ENCODE assay signal across 14 cellular contexts in genomic region chr20:43682446-43682845, GRCh38. TPM values are rescaled to one million over a fixed set of nuclear protein-coding genes. Genes with fewer than 3 reads are reported as not detected.
DNase-seq lines count a peak whose midpoint lies in the region; ATAC-seq, FAIRE-seq and TF ChIP-seq lines count a peak whose summit lies in the region.
"Had no signal": no experiment of that assay in that cellular context is flagged by ENCODE, and none has a peak within 500 bp of the region (broad histone marks: within the 10 kb centered on the region; RNA-seq: fewer than 3 reads in every experiment).

No MANE protein-coding gene starts in this region.

- no peak for TF ChIP-seq EP300 in GM12878 (IDR thresholded peaks at IDR 0.05; ENCODE audit: borderline replicate concordance in 1 of 2, control insufficient read depth in 1 of 2, low read depth in 2 of 2, low read length in 2 of 2)

- no peaks in the 10 kb centered on the region for H4K20me1 ChIP-seq in GM12878 (ENCODE audit: control insufficient read depth, insufficient read depth)

- TF ChIP-seq CTCF in GM12878 (IDR thresholded peaks at IDR 0.05 in 2 of 3, conservative IDR thresholded peaks at IDR 0.05 in 1 of 3; ENCODE audit: control insufficient read depth in 2 of 3, extremely low read depth in 1 of 3, insufficient read depth in 1 of 3, low read depth in 3 of 3, low read length in 3 of 3), result no peak

- peak overlapping the region; percentile 90 for H3K4me2 ChIP-seq in GM12878 (ENCODE audit: control insufficient read depth, insufficient read depth)

- no peak for TF ChIP-seq POLR2A in GM12878 (IDR thresholded peaks at IDR 0.05; ENCODE audit: low read depth, low read length)

- DNase-seq in GM12878 (ENCODE audit: low read depth, low spot score) (no peak), NCI-H2196 (lab: John Stamatoyannopoulos, UW; ENCODE audit: unreplicated experiment) (no peak), DMS114 treated with DMSO at 0.1 percent for 48 hours (lab: John Stamatoyannopoulos, UW; ENCODE audit: unreplicated experiment) (no peak), COLO829 (ENCODE audit: low spot score) (no peak), LoVo (ENCODE audit: low spot score) (no peak)
- DNase-seq: NCI-H1048, NCI-H748 treated with DMSO at 0.1 percent for 48 hours, retina, upper lobe of right lung had no signal

- no peaks in the 10 kb centered on the region for H3K27me3 ChIP-seq in GM12878 (replicated peaks in 1 of 2; ENCODE audit: control insufficient read depth in 2 of 2, insufficient read depth in 2 of 2, low read length in 1 of 2)
- H3K27me3 ChIP-seq: upper lobe of right lung had no signal

- H3K9me3 ChIP-seq in GM12878 (replicated peaks; ENCODE audit: control insufficient read depth, insufficient read depth, low read length), result no peaks in the 10 kb centered on the region
- H3K9me3 ChIP-seq: upper lobe of right lung had no signal

- intact Hi-C loops in GM12878 (cut with micrococcal nuclease; ENCODE audit: unreplicated experiment), result loop anchor here (5.0 kb wide), 2 partner anchors 225 to 400 kb away; partner anchors contain the start of gene SRSF6

- H3K27ac ChIP-seq in GM12878 (ENCODE audit: control insufficient read depth, insufficient read depth), result peak overlapping the region; percentile 89
- H3K27ac ChIP-seq: upper lobe of right lung had no signal

- in situ Hi-C loops in GM12878 (cut with MboI), result no loop called here

- TF ChIP-seq RAD21 in GM12878 (IDR thresholded peaks at IDR 0.05; ENCODE audit: insufficient read depth, low read depth, low read length), result no peak

- peak overlapping the region; percentile 66 for H2AFZ ChIP-seq in GM12878 (ENCODE audit: control insufficient read depth, low read depth, low read length)

- FAIRE-seq in GM12878 (lab: Jason Lieb, UNC), result no peak

- peak; percentile 16 for ATAC-seq in GM18517 (IDR thresholded peaks at IDR 0.05; ENCODE audit: unreplicated experiment)
- ATAC-seq in GM21717 (IDR thresholded peaks at IDR 0.05; ENCODE audit: unreplicated experiment), result peak; percentile 41
- ATAC-seq in HG03139 (IDR thresholded peaks at IDR 0.05; ENCODE audit: unreplicated experiment), result peak; percentile 29
- peak; percentile 38 for ATAC-seq in GM12878
- ATAC-seq: upper lobe of right lung had no signal

- SMC1A ChIA-PET in GM12878 (lab: Charles Lee; ENCODE audit: uncharacterized antibody, unreplicated experiment), result no interaction called here

- peak overlapping the region; percentile 41; the same call in 1 of the 2 replicates for H3K4me3 ChIP-seq in GM12878
- H3K4me3 ChIP-seq: upper lobe of right lung had no signal

- POLR2A ChIA-PET in GM12878 (lab: Charles Lee), result no interaction called here

- CTCF ChIA-PET in GM12878 (lab: Yijun Ruan, JAX), result interaction anchor here (1.4 to 4.5 kb wide), 3 partner anchors 10 to 111 kb away, joined by 4 to 32 read pairs (median 5); no protein-coding TSS in a partner anchor

- RAD21 ChIA-PET in GM12878 (lab: Charles Lee; ENCODE audit: unreplicated experiment), result interaction anchor here (1.3 to 2.0 kb wide), 4 partner anchors 10 to 145 kb away, joined by 3 to 7 read pairs (median 5); no protein-coding TSS in a partner anchor

- peaks cover 8 to 10% of the 10 kb centered on the region in 2 experiments; a peak in 3 of 4 replicates for H3K36me3 ChIP-seq in GM12878 (ENCODE audit: control insufficient read depth in 2 of 2, insufficient read depth in 2 of 2, low read length in 1 of 2)
- H3K36me3 ChIP-seq: upper lobe of right lung had no signal

- H3K9ac ChIP-seq in GM12878 (ENCODE audit: control insufficient read depth, insufficient read depth, low read length), result peak overlapping the region; percentile 5

- peaks cover 32% of the 10 kb centered on the region for H3K4me1 ChIP-seq in GM12878 (ENCODE audit: control insufficient read depth, insufficient read depth, low read length)
- H3K4me1 ChIP-seq: upper lobe of right lung had no signal

- 23% methylated on average over 9 of the region's 9 CpGs for WGBS in GM12878 (ENCODE audit: insufficient coverage, insufficient replicate concordance, low lambda C conversion rate, missing lambda C conversion rate)

- BruUV-seq in GM12878 (replicated peaks; lab: Mats Ljungman, UMichigan), result no TSS peak

- peaks cover 17% of the 10 kb centered on the region for H3K79me2 ChIP-seq in GM12878 (ENCODE audit: control insufficient read depth, insufficient read depth, low read length)

TF ChIP-seq in GM12878, 131 proteins besides CTCF, POLR2A, EP300 and RAD21 (continues in another document):
- TF ChIP-seq BACH1 (IDR thresholded peaks at IDR 0.05; ENCODE audit: borderline replicate concordance) (no peak), E2F8 (IDR thresholded peaks at IDR 0.05; ENCODE audit: low read depth, partially characterized antibody) (no peak), NBN (IDR thresholded peaks at IDR 0.05) (no peak), STAT1 (conservative IDR thresholded peaks at IDR 0.05) (0 out of 2 replicates have a peak, but pooled peaks have one; percentile 51), RCOR1 (conservative IDR thresholded peaks at IDR 0.05; ENCODE audit: low read depth, low read length) (0 out of 2 replicates have a peak, but pooled peaks have one; percentile 27), SMAD1 (IDR thresholded peaks at IDR 0.05; ENCODE audit: low read depth, partially characterized antibody) (no peak)

RNA-seq across cellular contexts. Expression of gene MYBL2, which starts 15.5 kb away (rescaled TPM):
- total RNA-seq in GM12878 (2013; cell fraction: nucleolus; rRNA removed), result 8.7 and 9.0 TPM in 2 replicates
- total RNA-seq in GM12878 (2014; rRNA removed) (108 and 138 TPM in 2 replicates), GM12878 (2014; rRNA removed; fragmentation: Illumina TruSeq; extraction: Trizol) (50.0 and 63.4 TPM in 2 replicates), GM12878 (2021) (175 and 184 TPM in 2 replicates)
- 28.3 TPM for polyA plus RNA-seq in GM12878 (2011; ENCODE audit: low read depth)
- polyA plus RNA-seq in GM12878 (2011; rRNA removed) (15.5 and 30.7 TPM in 2 replicates), GM12878 (2014; fragmentation: Illumina TruSeq; extraction: Trizol) (54.2 and 122 TPM in 2 replicates), GM12878 (2014; fragmentation: Nextera tagmentation; extraction: Ambion mirVana) (10 to 100 TPM in 1 of 2 experiments, 1 to 10 TPM in 1; 4.5 to 10.3 TPM), GM12878 (2014; rRNA removed) (85.1 and 106 TPM in 2 replicates), GM12878 (2016; fragmentation: Nextera tagmentation; extraction: Ambion mirVana) (100 to 1,000 TPM in 1 of 2 experiments, 10 to 100 TPM in 1; 44.1 to 213 TPM)
- 62.6 and 64.0 TPM in 2 replicates for polyA plus RNA-seq in GM12878 (2011; cell fraction: cytosol; rRNA removed)
- 35.1 and 48.5 TPM in 2 replicates for polyA plus RNA-seq in GM12878 (2011; cell fraction: nucleus; rRNA removed)
- 62.9 and 63.9 TPM in 2 replicates for polyA plus RNA-seq in GM12878 (2012)
- polyA minus RNA-seq in GM12878 (2011; rRNA and poly(A)+ RNA removed), result 31.9 and 48.8 TPM in 2 replicates
- polyA minus RNA-seq in GM12878 (2011; cell fraction: cytosol; rRNA and poly(A)+ RNA removed), result 40.2 and 54.4 TPM in 2 replicates
- 9.1 and 17.0 TPM in 2 replicates for polyA minus RNA-seq in GM12878 (2011; cell fraction: nucleus; rRNA and poly(A)+ RNA removed)

RNA-seq across cellular contexts. Expression of gene GTSF1L, which starts 44.4 kb away (rescaled TPM):
- total RNA-seq in GM12878 (2013; cell fraction: nucleolus; rRNA removed), result not detected in 2 replicates
- total RNA-seq in GM12878 (2014; rRNA removed), result 1.5 and 2.1 TPM in 2 replicates
- 1.4 TPM in 2 replicates for total RNA-seq in GM12878 (2014; rRNA removed; fragmentation: Illumina TruSeq; extraction: Trizol)
- 0.97 and 0.98 TPM in 2 replicates for total RNA-seq in GM12878 (2021)
- not detected for polyA plus RNA-seq in GM12878 (2011; ENCODE audit: low read depth)
- 0.82 and 0.95 TPM in 2 replicates for polyA plus RNA-seq in GM12878 (2011; rRNA removed)
- 0.67 and 0.85 TPM in 2 replicates for polyA plus RNA-seq in GM12878 (2011; cell fraction: cytosol; rRNA removed)
- polyA plus RNA-seq in GM12878 (2011; cell fraction: nucleus; rRNA removed), result 0.40 and 1.3 TPM in 2 replicates
- 0.20 and 0.24 TPM in 2 replicates for polyA plus RNA-seq in GM12878 (2012)
- 0.62 and 2.4 TPM in 2 replicates for polyA plus RNA-seq in GM12878 (2014; fragmentation: Illumina TruSeq; extraction: Trizol)
- 1 to 10 TPM; 1.2 to 1.3 TPM for polyA plus RNA-seq in GM12878 (2014; fragmentation: Nextera tagmentation; extraction: Ambion mirVana)
- 1.4 and 1.7 TPM in 2 replicates for polyA plus RNA-seq in GM12878 (2014; rRNA removed)
- under 1 TPM; 0.56 to 1.00 TPM for polyA plus RNA-seq in GM12878 (2016; fragmentation: Nextera tagmentation; extraction: Ambion mirVana)
- polyA minus RNA-seq in GM12878 (2011; rRNA and poly(A)+ RNA removed), result 0.36 and 0.44 TPM in 2 replicates
- polyA minus RNA-seq in GM12878 (2011; cell fraction: cytosol; rRNA and poly(A)+ RNA removed), result not detected in 2 replicates
- not detected in 2 replicates for polyA minus RNA-seq in GM12878 (2011; cell fraction: nucleus; rRNA and poly(A)+ RNA removed)
- total RNA-seq: mesothelial cell of epicardium; T-helper 1 cell treated with Interleukin-12 subunit alpha and Interleukin-12 subunit beta and Interleukin-4 antibody, amounts not matched to agents 30 ng/mL and 1 ng/mL, for 36 hours; upper lobe of right lung had no signal
